Comparison of ENCODE assay signal across 19 cellular contexts in the genomic region with DNA sequence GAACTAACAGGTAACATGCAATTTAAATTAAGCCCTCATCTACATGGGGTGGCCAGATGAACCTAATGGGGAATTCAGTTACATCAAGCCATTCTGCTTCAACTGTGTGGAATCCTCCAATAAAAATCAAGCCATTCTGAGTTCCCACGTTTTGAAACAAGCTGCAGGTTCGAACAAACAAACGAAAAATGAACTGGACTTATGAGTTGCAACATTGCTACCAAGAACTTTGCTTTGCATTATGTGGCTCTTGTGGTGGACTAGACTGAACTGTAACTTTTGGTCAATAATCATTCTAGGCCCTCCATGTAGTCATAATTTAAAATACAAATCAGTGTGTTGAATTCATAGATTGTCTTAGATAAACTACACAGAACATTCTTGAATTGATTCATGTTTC.
DNase-seq lines count a peak whose midpoint lies in the region; ATAC-seq, FAIRE-seq and TF ChIP-seq lines count a peak whose summit lies in the region.
"Had no signal": no experiment of that assay in that cellular context is flagged by ENCODE, and none has a peak within 500 bp of the region (broad histone marks: within the 10 kb centered on the region; RNA-seq: fewer than 3 reads in every experiment).

No MANE protein-coding gene starts in this region.

- DNase-seq in H54 (ENCODE audit: insufficient read length, low spot score) (no peak), H1 (ENCODE audit: low read depth in 1 of 2, low spot score in 2 of 2) (no peak), NCI-H524 treated with DMSO at 0.1 percent for 48 hours (lab: John Stamatoyannopoulos, UW) (no peak), NCI-H446 (lab: John Stamatoyannopoulos, UW) (no peak)
- no peak for DNase-seq in activated CD4-positive, alpha-beta T cell treated with anti-CD3 and anti-CD28 coated beads for 36 hours
- DNase-seq: 8988T; C1 segment of cervical spinal cord; Calu3; CD4-positive, alpha-beta memory T cell; COR-L47; DMS153; DND-41; GM23248; HFFc6 had no signal

- H2AFZ ChIP-seq in H1 (ENCODE audit: low read length) = peak overlapping the region; percentile 32; the same call in 1 of the 2 replicates
- H2AFZ ChIP-seq: GM23248 had no signal

- CTCF ChIA-PET in H1 (lab: Charles Lee; ENCODE audit: partially characterized antibody) = interaction anchor here (0.6 kb wide), 1 partner anchor 693 kb away, joined by 3 read pairs; no protein-coding TSS in a partner anchor
- CTCF ChIA-PET in activated CD4-positive, alpha-beta T cell treated with anti-CD3 and anti-CD28 coated beads for 36 hours (lab: Charles Lee) = no interaction called here

- TF ChIP-seq EP300 in H1 (IDR thresholded peaks at IDR 0.05; ENCODE audit: borderline replicate concordance in 1 of 2, low read depth in 2 of 2, low read length in 2 of 2) = no peak

- H3K36me3 Mint-ChIP-seq in activated CD4-positive, alpha-beta T cell treated with anti-CD3 and anti-CD28 coated beads for 36 hours (ENCODE audit: low read depth) = peaks cover 6% of the 10 kb centered on the region

- H3K27me3 ChIP-seq in H1 (replicated peaks in 1 of 4; ENCODE audit: control insufficient read depth in 3 of 4, extremely low read depth in 1 of 4, insufficient read depth in 3 of 4, low read length in 3 of 4) (no peaks in the 10 kb centered on the region), liver (ENCODE audit: control insufficient read depth in 4 of 4, insufficient read depth in 4 of 4, low read length in 3 of 4) (no peaks in the 10 kb centered on the region)

- intact Hi-C loops in activated CD4-positive, alpha-beta T cell treated with anti-CD3 and anti-CD28 coated beads for 36 hours (cut with DNase I, micrococcal nuclease) = no loop called here

- no peak overlapping the region for H3K18ac ChIP-seq in H1 (ENCODE audit: extremely low read depth, low read length)

- H3K27ac ChIP-seq in H1 (ENCODE audit: low read depth, low read length) (no peak overlapping the region), liver (ENCODE audit: low read depth in 1 of 2, low read length in 2 of 2) (no peak overlapping the region)
- H3K27ac ChIP-seq: A549, GM23248 had no signal

- no peak overlapping the region for H4K91ac ChIP-seq in H1 (replicated peaks; ENCODE audit: insufficient read length, low read length)

- no peaks in the 10 kb centered on the region for H3K23me2 ChIP-seq in H1 (ENCODE audit: low read depth, low read length)

- no peaks in the 10 kb centered on the region for H3K27me3 Mint-ChIP-seq in activated CD4-positive, alpha-beta T cell treated with anti-CD3 and anti-CD28 coated beads for 36 hours
- H3K27me3 Mint-ChIP-seq: CD4-positive, alpha-beta memory T cell had no signal

- H3K9me3 ChIP-seq in H1 (ENCODE audit: insufficient read depth in 2 of 2, low read depth in 1 of 2, low read length in 1 of 2) (0 out of 4 replicates have a peak, but pooled peaks cover 0 to 4% of the 10 kb centered on the region in 2 experiments), liver (ENCODE audit: control insufficient read depth in 4 of 4, low read length in 3 of 4) (no peaks in the 10 kb centered on the region)
- H3K9me3 ChIP-seq: A549, HAP-1 had no signal

- H2BK120ac ChIP-seq in H1 (replicated peaks; ENCODE audit: low read depth, low read length) = no peak overlapping the region

- no peak overlapping the region for H3K23ac ChIP-seq in H1 (ENCODE audit: insufficient read length)

- H2BK5ac ChIP-seq in H1 (ENCODE audit: low read depth, low read length) = no peak overlapping the region

- H2BK20ac ChIP-seq in H1 (ENCODE audit: low read length) = no peak overlapping the region

- H3K4me1 Mint-ChIP-seq in activated CD4-positive, alpha-beta T cell treated with anti-CD3 and anti-CD28 coated beads for 36 hours = no peaks in the 10 kb centered on the region
- H3K4me1 Mint-ChIP-seq: CD4-positive, alpha-beta memory T cell had no signal

- TF ChIP-seq RAD21 in H1 (IDR thresholded peaks at IDR 0.05 in 1 of 2, conservative IDR thresholded peaks at IDR 0.05 in 1 of 2; ENCODE audit: low read depth in 2 of 2, low read length in 2 of 2) (no peak), liver (IDR thresholded peaks at IDR 0.05) (peak in 1 of 2 donors; percentile 41)

- H3K56ac ChIP-seq in H1 (replicated peaks; ENCODE audit: insufficient read length, low read depth, low read length) = no peak overlapping the region

- no peaks in the 10 kb centered on the region for H3K9me3 Mint-ChIP-seq in activated CD4-positive, alpha-beta T cell treated with anti-CD3 and anti-CD28 coated beads for 36 hours (ENCODE audit: low read depth)
- H3K9me3 Mint-ChIP-seq: CD4-positive, alpha-beta memory T cell; HFFc6 had no signal

- H2BK15ac ChIP-seq in H1 (ENCODE audit: low read length) = no peak overlapping the region

- H4K8ac ChIP-seq in H1 (ENCODE audit: extremely low read depth, insufficient read depth, low read length) = no peak overlapping the region

- no peak overlapping the region for H3K4me2 ChIP-seq in H1 (ENCODE audit: insufficient read depth in 1 of 2, low read depth in 2 of 2, low read length in 2 of 2)
- H3K4me2 ChIP-seq: A549 had no signal

- H3K4ac ChIP-seq in H1 (replicated peaks; ENCODE audit: insufficient read length, low read depth, low read length) = no peak overlapping the region

- H3K4me3 ChIP-seq in H1 (ENCODE audit: extremely low read depth in 1 of 4, insufficient read depth in 2 of 4, low read depth in 3 of 4, low read length in 4 of 4) (no peak overlapping the region), liver (ENCODE audit: low read depth in 1 of 3, low read length in 3 of 3) (no peak overlapping the region)
- H3K4me3 ChIP-seq: A549, GM23248, HAP-1 had no signal

- H3K4me1 ChIP-seq in H1 (replicated peaks in 1 of 4; ENCODE audit: control insufficient read depth in 3 of 4, insufficient read depth in 4 of 4, low read length in 3 of 4) = no peaks in the 10 kb centered on the region
- H3K4me1 ChIP-seq in liver (ENCODE audit: control insufficient read depth in 4 of 4, insufficient read depth in 4 of 4, low read length in 3 of 4) = peaks cover 0 to 2% (median 0%) of the 10 kb centered on the region in 4 donors
- H3K4me1 ChIP-seq: A549, HAP-1 had no signal

- no peaks in the 10 kb centered on the region for H4K20me1 ChIP-seq in H1 (replicated peaks in 1 of 2; ENCODE audit: control insufficient read depth in 1 of 2, insufficient read depth in 2 of 2, low read length in 2 of 2)

- no peak overlapping the region for H3K27ac Mint-ChIP-seq in activated CD4-positive, alpha-beta T cell treated with anti-CD3 and anti-CD28 coated beads for 36 hours
- H3K27ac Mint-ChIP-seq: CD4-positive, alpha-beta memory T cell; HFFc6 had no signal

- TF ChIP-seq POLR2A in H54 (IDR thresholded peaks at IDR 0.05; ENCODE audit: low read depth, low read length) (no peak), H1 (IDR thresholded peaks at IDR 0.05; ENCODE audit: control extremely low read depth in 1 of 2, low read depth in 2 of 2, low read length in 2 of 2) (no peak)

- WGBS in H1 (ENCODE audit: extremely low coverage in 1 of 2, insufficient coverage in 1 of 2, insufficient read length in 1 of 2, insufficient replicate concordance in 2 of 2, low coverage in 1 of 2, low lambda C conversion rate in 2 of 2, missing lambda C conversion rate in 1 of 2), 2 experiments = 88% methylated on average over 3 of the region's 3 CpGs; no CpG with 5 or more reads in 1 of the 2 experiments
- WGBS in liver = 39% methylated on average over 3 of the region's 3 CpGs

- peak; percentile 38 for FAIRE-seq in H54 (lab: Jason Lieb, UNC)
- no peak for FAIRE-seq in H1 (lab: Jason Lieb, UNC)
- FAIRE-seq: A549, G401.6, GM19239 had no signal

- no peak overlapping the region for H3K4me3 Mint-ChIP-seq in activated CD4-positive, alpha-beta T cell treated with anti-CD3 and anti-CD28 coated beads for 36 hours
- H3K4me3 Mint-ChIP-seq: CD4-positive, alpha-beta memory T cell; HFFc6 had no signal

- H3K9ac ChIP-seq in H1 (replicated peaks in 1 of 4; ENCODE audit: extremely low read depth in 1 of 4, low read depth in 3 of 4, low read length in 3 of 4) (no peak overlapping the region), liver (ENCODE audit: low read depth in 1 of 2, low read length in 2 of 2) (no peak overlapping the region)
- H3K9ac ChIP-seq: GM23248 had no signal

- no peak for ATAC-seq in activated CD4-positive, alpha-beta T cell treated with anti-CD3 and anti-CD28 coated beads for 36 hours
- ATAC-seq: A549 had no signal

- H2BK12ac ChIP-seq in H1 (ENCODE audit: low read depth, low read length) = 0 out of 2 replicates have a peak overlapping the region, but pooled peaks have one; percentile 68

- H3K14ac ChIP-seq in H1 (ENCODE audit: insufficient read length) = no peak overlapping the region

- POLR2A ChIA-PET in H1 (lab: Charles Lee; ENCODE audit: partially characterized antibody) = no interaction called here
- POLR2A ChIA-PET in activated CD4-positive, alpha-beta T cell treated with anti-CD3 and anti-CD28 coated beads for 36 hours (lab: Charles Lee) = no interaction called here

- no peaks in the 10 kb centered on the region for H3K79me1 ChIP-seq in H1 (ENCODE audit: low read depth, low read length)

- H2AK5ac ChIP-seq in H1 (ENCODE audit: low read depth, low read length) = no peak overlapping the region

- H3K36me3 ChIP-seq in H1 (ENCODE audit: control insufficient read depth in 2 of 4, insufficient read depth in 4 of 4, low read length in 3 of 4) (no peaks in the 10 kb centered on the region), liver (ENCODE audit: control insufficient read depth in 4 of 4, insufficient read depth in 3 of 4, low read depth in 1 of 4, low read length in 3 of 4) (peaks cover 0 to 9% (median 3%) of the 10 kb centered on the region in 4 donors)
- H3K36me3 ChIP-seq: HAP-1 had no signal

- no peaks in the 10 kb centered on the region for H3K79me2 ChIP-seq in H1 (ENCODE audit: control insufficient read depth in 1 of 2, insufficient read depth in 2 of 2, low read length in 2 of 2)

- TF ChIP-seq CTCF in H1 (IDR thresholded peaks at IDR 0.05; ENCODE audit: control extremely low read depth in 1 of 3, insufficient read depth in 1 of 3, low read depth in 1 of 3, low read length in 3 of 3) (no peak), liver (IDR thresholded peaks at IDR 0.05; ENCODE audit: low read depth, low read length, missing input control) (no peak)

- no peak overlapping the region for H4K5ac ChIP-seq in H1 (ENCODE audit: insufficient read length, low read depth, low read length)

TF ChIP-seq in H1, 55 proteins besides CTCF, POLR2A, EP300 and RAD21 (continues in another document):
- no peak for TF ChIP-seq EGR1 (IDR thresholded peaks at IDR 0.05; ENCODE audit: borderline replicate concordance, low read depth, low read length)
- no peak for TF ChIP-seq SIX5 (IDR thresholded peaks at IDR 0.05; ENCODE audit: low read depth, low read length)
- TF ChIP-seq BACH1 (IDR thresholded peaks at IDR 0.05; ENCODE audit: low read length) = no peak
- no peak for TF ChIP-seq TAF7 (optimal IDR thresholded peaks at IDR 0.05; ENCODE audit: borderline replicate concordance, low read depth, low read length)

TF ChIP-seq in liver, 16 proteins besides CTCF, POLR2A, EP300 and RAD21 (continues in another document):
- peak; percentile 37 for TF ChIP-seq FOXA2 (IDR thresholded peaks at IDR 0.05)
- TF ChIP-seq FOXA1 (IDR thresholded peaks at IDR 0.05) = no peak
- peak; percentile 17 for TF ChIP-seq HNF4G (IDR thresholded peaks at IDR 0.05)
- TF ChIP-seq, protein P1, sequence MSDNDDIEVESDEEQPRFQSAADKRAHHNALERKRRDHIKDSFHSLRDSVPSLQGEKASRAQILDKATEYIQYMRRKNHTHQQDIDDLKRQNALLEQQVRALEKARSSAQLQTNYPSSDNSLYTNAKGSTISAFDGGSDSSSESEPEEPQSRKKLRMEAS (IDR thresholded peaks at IDR 0.05) = no peak
